8 cellular contexts compared by ENCODE assay signal in the genomic region with DNA sequence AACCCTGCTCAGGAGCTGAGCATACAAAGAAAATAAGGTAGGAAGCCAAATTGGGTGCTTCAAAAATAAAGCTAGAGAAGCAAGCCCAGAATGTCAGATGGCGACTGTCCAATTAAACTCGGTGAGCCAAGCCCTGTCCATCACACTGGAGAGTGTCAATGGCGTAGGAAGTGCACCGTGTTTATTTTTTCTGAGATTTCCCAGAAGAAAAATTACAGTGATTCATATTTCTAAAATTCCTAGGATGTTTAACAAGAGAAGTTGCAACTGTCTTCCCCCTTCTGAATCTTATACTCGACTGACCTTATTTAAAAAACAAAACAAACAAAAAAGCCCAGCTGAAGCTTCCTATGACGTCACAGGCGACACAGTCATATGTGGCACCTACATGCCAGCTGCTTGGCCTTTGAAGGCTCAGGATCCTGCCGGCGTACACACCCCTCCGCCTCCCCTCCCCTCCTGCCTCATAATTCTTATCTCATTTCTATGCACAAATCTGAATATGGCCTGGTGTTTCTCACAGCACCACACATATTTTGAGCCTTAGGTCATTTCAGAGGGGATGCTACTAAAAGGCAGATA.
DNase-seq lines count a peak whose midpoint lies in the region; ATAC-seq, FAIRE-seq and TF ChIP-seq lines count a peak whose summit lies in the region.

No MANE protein-coding gene starts in this region.

- peaks cover 78% of the 10 kb centered on the region for H3K4me1 ChIP-seq in left ventricle myocardium inferior

- no peak overlapping the region for H3K4me3 ChIP-seq in left ventricle myocardium inferior

- FAIRE-seq in GM12892 (lab: Jason Lieb, UNC): no peak

- no peaks in the 10 kb centered on the region for H3K27me3 ChIP-seq in left ventricle myocardium inferior (ENCODE audit: low read depth)

- no peak for TF ChIP-seq CTCF in left ventricle myocardium inferior (IDR thresholded peaks at IDR 0.05; ENCODE audit: borderline replicate concordance)

- H3K27ac ChIP-seq in left ventricle myocardium inferior (replicated peaks): peak overlapping the region; percentile 74

- TF ChIP-seq POLR2A in GM12892 (IDR thresholded peaks at IDR 0.05; ENCODE audit: low read depth, low read length): no peak

- no peaks in the 10 kb centered on the region for H3K9me3 ChIP-seq in left ventricle myocardium inferior (replicated peaks)

- ATAC-seq in HG03378 (IDR thresholded peaks at IDR 0.05; ENCODE audit: unreplicated experiment): no peak

- intact Hi-C loops in left ventricle myocardium inferior (cut with micrococcal nuclease): no loop called here

- H3K36me3 ChIP-seq in left ventricle myocardium inferior: no peaks in the 10 kb centered on the region

- DNase-seq in activated T-cell treated with anti-CD3 and anti-CD28 coated beads for 1 hour (ENCODE audit: low read depth) (peak; percentile 34), left ventricle myocardium inferior (no peak), GM12892 (ENCODE audit: insufficient read length) (no peak), GM19238 (ENCODE audit: insufficient read length, low spot score) (no peak)
- DNase-seq in activated T-cell treated with anti-CD3 and anti-CD28 coated beads, Interleukin-2, amount 50 U/mL, for 48 hours: no peak
- peak; percentile 45 for DNase-seq in activated effector memory CD4-positive, alpha-beta T cell treated with Interleukin-2 at 50 U/mL for 16 hours
- DNase-seq in stimulated activated naive CD4-positive, alpha-beta T cell treated with Interleukin-2 at 50 U/mL for 16 hours (lab: John Stamatoyannopoulos, UW): peak; percentile 46

Comparison
In these comparisons a context has a peak if more than half of its experiments do, and no peak if none do; other contexts are left out.
1. DNase-seq: peak in activated T-cell treated with anti-CD3 and anti-CD28 coated beads for 1 hour (single experiment), activated effector memory CD4-positive, alpha-beta T cell treated with Interleukin-2 at 50 U/mL for 16 hours (single experiment) and stimulated activated naive CD4-positive, alpha-beta T cell treated with Interleukin-2 at 50 U/mL for 16 hours (single experiment); none in activated T-cell treated with anti-CD3 and anti-CD28 coated beads, Interleukin-2, amount 50 U/mL, for 48 hours (0 of 2), left ventricle myocardium inferior (single experiment), GM12892 (single experiment) and GM19238 (single experiment).